In the genomic region with DNA sequence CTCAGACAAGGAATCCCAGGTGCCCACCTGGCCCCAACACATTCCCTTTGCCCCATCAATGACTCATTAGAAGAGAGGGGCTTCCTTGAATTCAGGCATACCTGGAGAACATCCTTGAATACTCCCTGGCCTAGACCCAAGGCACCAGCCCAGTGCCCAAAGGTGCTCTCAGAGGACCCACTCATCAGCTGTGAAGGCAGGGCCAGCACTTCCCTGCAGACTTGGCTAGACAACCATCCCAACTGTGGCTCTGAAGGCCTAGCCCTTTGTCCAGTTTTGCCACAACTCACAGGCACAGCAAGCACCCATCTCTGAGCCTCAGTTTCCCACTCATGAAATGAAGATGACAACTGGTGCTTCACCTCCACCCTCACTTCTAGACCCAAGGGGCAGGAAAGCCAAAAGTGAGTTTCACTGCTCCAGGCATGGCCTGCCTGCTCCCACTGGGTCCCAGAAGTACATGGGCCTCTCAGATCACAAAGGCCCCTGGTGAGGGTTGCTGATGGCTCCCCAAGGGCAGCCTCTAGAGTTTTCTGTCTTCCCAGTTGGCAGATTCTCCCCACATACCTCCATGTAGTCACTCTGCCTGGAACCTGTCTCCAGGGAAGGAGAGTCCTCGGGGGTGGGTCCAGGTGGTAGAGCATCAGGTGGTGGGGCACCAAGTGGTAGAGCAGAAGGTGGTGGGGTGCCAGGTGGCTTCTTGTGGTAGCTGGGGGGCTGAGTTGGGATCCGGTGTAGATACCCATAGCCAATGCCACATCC, we compare ENCODE assay signal across 25 cellular contexts. TPM values are rescaled to one million over a fixed set of nuclear protein-coding genes. Genes with fewer than 3 reads are reported as not detected.
A peak's percentile ranks its signal among the peaks of the same experiment; 100 is the strongest.
DNase-seq lines count a peak whose midpoint lies in the region; ATAC-seq, FAIRE-seq and TF ChIP-seq lines count a peak whose summit lies in the region.
"Had no signal": no experiment of that assay in that cellular context is flagged by ENCODE, and none has a peak within 500 bp of the region (broad histone marks: within the 10 kb centered on the region; RNA-seq: fewer than 3 reads in every experiment).

No MANE protein-coding gene starts in this region.

- CTCF ChIA-PET in CD4-positive, alpha-beta memory T cell (lab: Charles Lee; ENCODE audit: partially characterized antibody): interaction anchor here (1.0 to 14.8 kb wide), 4 partner anchors 16 to 190 kb away, joined by 3 to 170 read pairs (median 4); no protein-coding TSS in a partner anchor
- CTCF ChIA-PET in K562 (lab: Yijun Ruan, JAX; ENCODE audit: low intra/inter-chr PET ratio): interaction anchor here (0.9 kb wide), 2 partner anchors 90 to 187 kb away, joined by 3 to 6 read pairs; no protein-coding TSS in a partner anchor

- H3K27me3 ChIP-seq in CD4-positive, alpha-beta memory T cell (ENCODE audit: insufficient read depth, low read length): no peaks in the 10 kb centered on the region
- no peaks in the 10 kb centered on the region for H3K27me3 ChIP-seq in K562 (ENCODE audit: control insufficient read depth in 2 of 2, insufficient read depth in 2 of 2, low read length in 2 of 2)

- peaks cover 17% of the 10 kb centered on the region for H4K20me1 ChIP-seq in K562 (replicated peaks; ENCODE audit: control insufficient read depth, insufficient read depth, low read length)

- in situ Hi-C loops in K562 (cut with MboI): no loop called here

- ATAC-seq in K562: no peak
- no peak for ATAC-seq in HG03432 (IDR thresholded peaks at IDR 0.05; ENCODE audit: unreplicated experiment)
- ATAC-seq: CD8-positive, alpha-beta T cell had no signal

- DNase-seq in activated T-cell treated with anti-CD3 and anti-CD28 coated beads, Interleukin-2, amount 50 U/mL, for 24 hours: no peak
- no peak for DNase-seq in activated T-cell treated with anti-CD3 and anti-CD28 coated beads, Interleukin-2, amount 50 U/mL, for 1 hour
- no peak for DNase-seq in CD4-positive, alpha-beta memory T cell
- DNase-seq in K562 (ENCODE audit: extremely low read depth in 1 of 4, low spot score in 3 of 4) (no peak), osteocyte (ENCODE audit: extremely low spot score, unreplicated experiment) (peak; percentile 49), GM19240 (ENCODE audit: insufficient read length, low spot score) (no peak), NCI-H128 (lab: John Stamatoyannopoulos, UW; ENCODE audit: unreplicated experiment) (no peak)
- DNase-seq: ACHN; C1 segment of cervical spinal cord; CD8-positive, alpha-beta T cell; COR-L47; DMS153; DMS79 treated with DMSO at 0.1 percent for 48 hours; EL; HCEC 1CT; HFFc6 had no signal

- intact Hi-C loops in CD4-positive, alpha-beta memory T cell (cut with micrococcal nuclease): no loop called here
- intact Hi-C loops in K562 (cut with micrococcal nuclease): loop anchor here (2.0 kb wide), 1 partner anchor 189 kb away; no protein-coding TSS in a partner anchor

- no peak overlapping the region for H2AFZ ChIP-seq in K562 (ENCODE audit: low read depth, low read length)

- no peak overlapping the region for H3K4me3 Mint-ChIP-seq in activated T-cell treated with anti-CD3 and anti-CD28 coated beads, Interleukin-2, amount 50 U/mL, for 24 hours
- no peak overlapping the region for H3K4me3 Mint-ChIP-seq in CD4-positive, alpha-beta memory T cell
- no peak overlapping the region for H3K4me3 Mint-ChIP-seq in osteocyte (ENCODE audit: unreplicated experiment)
- H3K4me3 Mint-ChIP-seq: CD8-positive, alpha-beta T cell; HFFc6 had no signal

- no peak for TF ChIP-seq EP300 in K562 (IDR thresholded peaks at IDR 0.05; ENCODE audit: low read length)

- TF ChIP-seq CTCF in K562 (IDR thresholded peaks at IDR 0.05 in 2 of 3, conservative IDR thresholded peaks at IDR 0.05 in 1 of 3; ENCODE audit: insufficient read depth in 2 of 3, low read depth in 1 of 3, low read length in 3 of 3) (no peak), osteocyte (IDR thresholded peaks at IDR 0.05) (no peak)

- peaks cover 25% of the 10 kb centered on the region for H3K79me2 ChIP-seq in K562 (ENCODE audit: control insufficient read depth, insufficient read depth, low read length)

- FAIRE-seq in K562 (lab: Jason Lieb, UNC): no peak
- FAIRE-seq: D721Med, G401.6, GM12891, GM19239, H1, HepG2, HTR-8/SVneo had no signal

- POLR2A ChIA-PET in CD4-positive, alpha-beta memory T cell (lab: Charles Lee; ENCODE audit: partially characterized antibody): no interaction called here
- POLR2A ChIA-PET in K562 (lab: Yijun Ruan, JAX): no interaction called here

- H3K4me2 ChIP-seq in K562 (ENCODE audit: insufficient read depth, low read length): no peak overlapping the region

- H3K27ac Mint-ChIP-seq in activated T-cell treated with anti-CD3 and anti-CD28 coated beads, Interleukin-2, amount 50 U/mL, for 24 hours: peak overlapping the region; percentile 50
- H3K27ac Mint-ChIP-seq in CD4-positive, alpha-beta memory T cell: peak overlapping the region in 4 of 7 donors; percentile 17 to 75 (median 45)
- no peak overlapping the region for H3K27ac Mint-ChIP-seq in osteocyte (ENCODE audit: unreplicated experiment)
- H3K27ac Mint-ChIP-seq: HFFc6 had no signal

- no peaks in the 10 kb centered on the region for H3K9me3 Mint-ChIP-seq in activated T-cell treated with anti-CD3 and anti-CD28 coated beads, Interleukin-2, amount 50 U/mL, for 24 hours
- H3K9me3 Mint-ChIP-seq in CD4-positive, alpha-beta memory T cell: no peaks in the 10 kb centered on the region
- H3K9me3 Mint-ChIP-seq in osteocyte (ENCODE audit: unreplicated experiment): no peaks in the 10 kb centered on the region
- H3K9me3 Mint-ChIP-seq: CD8-positive, alpha-beta T cell; HFFc6 had no signal

- peaks cover 56% of the 10 kb centered on the region for H3K36me3 Mint-ChIP-seq in activated T-cell treated with anti-CD3 and anti-CD28 coated beads, Interleukin-2, amount 50 U/mL, for 24 hours (ENCODE audit: low read depth)
- H3K36me3 Mint-ChIP-seq in CD4-positive, alpha-beta memory T cell: peaks cover 12 to 55% of the 10 kb centered on the region in 2 donors
- peaks cover 14% of the 10 kb centered on the region for H3K36me3 Mint-ChIP-seq in osteocyte (ENCODE audit: unreplicated experiment)

- H3K9me3 ChIP-seq in CD4-positive, alpha-beta memory T cell (ENCODE audit: control insufficient read depth in 1 of 2, low read length in 2 of 2): no peaks in the 10 kb centered on the region
- no peaks in the 10 kb centered on the region for H3K9me3 ChIP-seq in K562 (replicated peaks; ENCODE audit: control insufficient read depth, insufficient read depth, low read depth, low read length)

- no peak for TF ChIP-seq RAD21 in K562 (CRISPR knock-in tag; conservative IDR thresholded peaks at IDR 0.05 in 1 of 2, IDR thresholded peaks at IDR 0.05 in 1 of 2)

- peaks cover 56% of the 10 kb centered on the region for H3K36me3 ChIP-seq in CD4-positive, alpha-beta memory T cell (ENCODE audit: insufficient read depth, low read length)
- peaks cover 88% of the 10 kb centered on the region for H3K36me3 ChIP-seq in K562 (ENCODE audit: control insufficient read depth, insufficient read depth, low read length)

- H3K4me1 Mint-ChIP-seq in activated T-cell treated with anti-CD3 and anti-CD28 coated beads, Interleukin-2, amount 50 U/mL, for 24 hours (ENCODE audit: low read depth): peaks cover 23% of the 10 kb centered on the region
- H3K4me1 Mint-ChIP-seq in CD4-positive, alpha-beta memory T cell: peaks cover 11 to 44% (median 26%) of the 10 kb centered on the region in 4 donors
- peaks cover 29% of the 10 kb centered on the region for H3K4me1 Mint-ChIP-seq in osteocyte (ENCODE audit: unreplicated experiment)

- peaks cover 4% of the 10 kb centered on the region for H3K9me1 ChIP-seq in K562 (ENCODE audit: control insufficient read depth, insufficient read depth, low read length)

- no peak overlapping the region for H3K4me3 ChIP-seq in CD4-positive, alpha-beta memory T cell (ENCODE audit: low read length in 2 of 2)
- H3K4me3 ChIP-seq in K562: no peak overlapping the region

- H3K27ac ChIP-seq in CD4-positive, alpha-beta memory T cell (ENCODE audit: low read depth, low read length): no peak overlapping the region
- H3K27ac ChIP-seq in K562 (ENCODE audit: extremely low read depth, low read depth, low read length): no peak overlapping the region

- no peak overlapping the region for H3K9ac ChIP-seq in K562 (ENCODE audit: insufficient read depth in 1 of 2, low read depth in 2 of 2, low read length in 2 of 2)

- H3K4me1 ChIP-seq in CD4-positive, alpha-beta memory T cell (ENCODE audit: insufficient read depth, low read length): peaks cover 11% of the 10 kb centered on the region
- H3K4me1 ChIP-seq in K562 (replicated peaks in 1 of 2; ENCODE audit: control insufficient read depth in 2 of 2, insufficient read depth in 2 of 2, low read length in 2 of 2): peaks cover 0 to 20% of the 10 kb centered on the region in 2 experiments; a peak in 2 of 5 replicates

- no peaks in the 10 kb centered on the region for H3K27me3 Mint-ChIP-seq in activated T-cell treated with anti-CD3 and anti-CD28 coated beads, Interleukin-2, amount 50 U/mL, for 24 hours
- no peaks in the 10 kb centered on the region for H3K27me3 Mint-ChIP-seq in CD4-positive, alpha-beta memory T cell
- H3K27me3 Mint-ChIP-seq in osteocyte (ENCODE audit: unreplicated experiment): no peaks in the 10 kb centered on the region

- 79% methylated on average over 2 of the region's 2 CpGs for WGBS in K562 (ENCODE audit: insufficient coverage, low coverage, missing lambda C conversion rate)

- no peak for TF ChIP-seq POLR2A in K562 (conservative IDR thresholded peaks at IDR 0.05)

- BruUV-seq in K562 (replicated peaks; lab: Mats Ljungman, UMichigan): no TSS peak

RNA-seq across cellular contexts. Expression of gene GORASP1, which starts 7.5 kb away (rescaled TPM):
- 10 to 100 TPM; 57.1 to 58.4 TPM for total RNA-seq in CD4-positive, alpha-beta memory T cell
- polyA plus RNA-seq in CD4-positive, alpha-beta memory T cell: 10 to 100 TPM; 21.5 to 22.1 TPM
- 170 and 347 TPM in 2 replicates for total RNA-seq in K562 (2011; cell fraction: chromatin; rRNA removed; ENCODE audit: low replicate concordance)
- total RNA-seq in K562 (2011; cell fraction: nucleolus; rRNA removed): 220 and 236 TPM in 2 replicates
- total RNA-seq in K562 (2011; cell fraction: nucleoplasm; rRNA removed): 186 and 187 TPM in 2 replicates
- total RNA-seq in K562 (2014; rRNA removed): 67.6 and 83.5 TPM in 2 replicates
- 39.7 and 46.8 TPM in 2 replicates for total RNA-seq in K562 (2014; rRNA removed; fragmentation: Illumina TruSeq; extraction: Trizol)
- total RNA-seq in K562 (2015; rRNA removed; fragmentation: Illumina TruSeq; extraction: Trizol): 65.3 and 67.6 TPM in 2 replicates
- 80.7 and 81.2 TPM in 2 replicates for total RNA-seq in K562 (2021)
- 87.9 and 116 TPM in 2 replicates for polyA plus RNA-seq in K562 (2011; rRNA removed)
- polyA plus RNA-seq in K562 (2011; cell fraction: cytosol; rRNA removed): 88.5 and 108 TPM in 2 replicates
- polyA plus RNA-seq in K562 (2011; cell fraction: nucleus; rRNA removed): 454 and 537 TPM in 2 replicates
- polyA plus RNA-seq in K562 (2012): 72.8 and 104 TPM in 2 replicates
- polyA plus RNA-seq in K562 (2014; fragmentation: Illumina TruSeq; extraction: Trizol): 71.3 and 81.3 TPM in 2 replicates
- polyA plus RNA-seq in K562 (2014; fragmentation: Nextera tagmentation; extraction: Ambion mirVana): 10 to 100 TPM in 1 of 2 experiments, 1 to 10 TPM in 1; 8.4 to 14.0 TPM
- polyA plus RNA-seq in K562 (2014; rRNA removed): 75.3 and 82.3 TPM in 2 replicates
- polyA minus RNA-seq in K562 (2011; rRNA and poly(A)+ RNA removed): 48.5 and 49.2 TPM in 2 replicates
- 42.4 and 49.5 TPM in 2 replicates for polyA minus RNA-seq in K562 (2011; cell fraction: cytosol; rRNA and poly(A)+ RNA removed)
- 120 and 149 TPM in 2 replicates for polyA minus RNA-seq in K562 (2011; cell fraction: nucleus; rRNA and poly(A)+ RNA removed)
- 54.3 and 62.1 TPM in 2 replicates for total RNA-seq in osteocyte

RNA-seq across cellular contexts. Expression of gene TTC21A, which starts 7.6 kb away (rescaled TPM):
- total RNA-seq in CD4-positive, alpha-beta memory T cell: 1 to 10 TPM; 3.0 to 3.9 TPM
- polyA plus RNA-seq in CD4-positive, alpha-beta memory T cell: 1 to 10 TPM in 1 of 2 donors, not detected in 1; 1.1 TPM
- total RNA-seq in K562 (2011; cell fraction: chromatin; rRNA removed; ENCODE audit: low replicate concordance): 7.6 and 12.4 TPM in 2 replicates
- total RNA-seq in K562 (2011; cell fraction: nucleolus; rRNA removed): 5.8 and 6.7 TPM in 2 replicates
- total RNA-seq in K562 (2011; cell fraction: nucleoplasm; rRNA removed): 5.1 and 8.2 TPM in 2 replicates
- total RNA-seq in K562 (2014; rRNA removed) (0.36 and 0.37 TPM in 2 replicates), K562 (2014; rRNA removed; fragmentation: Illumina TruSeq; extraction: Trizol) (0.32 and 0.47 TPM in 2 replicates), K562 (2015; rRNA removed; fragmentation: Illumina TruSeq; extraction: Trizol) (0.83 and 1.2 TPM in 2 replicates), K562 (2021) (1.4 and 1.7 TPM in 2 replicates), osteocyte (8.7 and 10.3 TPM in 2 replicates)
- polyA plus RNA-seq in K562 (2011; rRNA removed) (0.84 and 1.1 TPM in 2 replicates), K562 (2014; fragmentation: Illumina TruSeq; extraction: Trizol) (0.70 and 0.94 TPM in 2 replicates), K562 (2014; fragmentation: Nextera tagmentation; extraction: Ambion mirVana) (under 1 TPM; 0.22 to 0.35 TPM), K562 (2014; rRNA removed) (0.93 and 1.4 TPM in 2 replicates)
- 0.66 and 1.1 TPM in 2 replicates for polyA plus RNA-seq in K562 (2011; cell fraction: cytosol; rRNA removed)
- polyA plus RNA-seq in K562 (2011; cell fraction: nucleus; rRNA removed): 5.1 and 6.7 TPM in 2 replicates
- 1.3 and 2.7 TPM in 2 replicates for polyA plus RNA-seq in K562 (2012)
- polyA minus RNA-seq in K562 (2011; rRNA and poly(A)+ RNA removed): 1.3 and 2.1 TPM in 2 replicates
- polyA minus RNA-seq in K562 (2011; cell fraction: cytosol; rRNA and poly(A)+ RNA removed): 0.67 TPM in 1 of 2 replicates, not detected in the other
- polyA minus RNA-seq in K562 (2011; cell fraction: nucleus; rRNA and poly(A)+ RNA removed): 3.5 and 4.1 TPM in 2 replicates

RNA-seq across cellular contexts. Expression of gene WDR48, which starts 48.1 kb away (rescaled TPM):
- 10 to 100 TPM; 59.4 to 69.8 TPM for total RNA-seq in CD4-positive, alpha-beta memory T cell
- 10 to 100 TPM; 32.6 to 48.1 TPM for polyA plus RNA-seq in CD4-positive, alpha-beta memory T cell
- 31.6 and 76.0 TPM in 2 replicates for total RNA-seq in K562 (2011; cell fraction: chromatin; rRNA removed; ENCODE audit: low replicate concordance)
- 13.0 and 16.8 TPM in 2 replicates for total RNA-seq in K562 (2011; cell fraction: nucleolus; rRNA removed)
- total RNA-seq in K562 (2011; cell fraction: nucleoplasm; rRNA removed): 28.7 and 37.4 TPM in 2 replicates
- total RNA-seq in K562 (2014; rRNA removed) (22.1 and 26.6 TPM in 2 replicates), K562 (2014; rRNA removed; fragmentation: Illumina TruSeq; extraction: Trizol) (48.0 and 58.8 TPM in 2 replicates), K562 (2015; rRNA removed; fragmentation: Illumina TruSeq; extraction: Trizol) (34.4 and 38.1 TPM in 2 replicates), K562 (2021) (45.7 and 48.5 TPM in 2 replicates), osteocyte (44.5 and 45.4 TPM in 2 replicates)
- polyA plus RNA-seq in K562 (2011; rRNA removed) (51.8 and 70.6 TPM in 2 replicates), K562 (2014; fragmentation: Illumina TruSeq; extraction: Trizol) (44.1 and 49.9 TPM in 2 replicates), K562 (2014; fragmentation: Nextera tagmentation; extraction: Ambion mirVana) (10 to 100 TPM; 27.0 to 49.2 TPM), K562 (2014; rRNA removed) (31.1 and 31.2 TPM in 2 replicates)
- 14.0 and 23.7 TPM in 2 replicates for polyA plus RNA-seq in K562 (2011; cell fraction: cytosol; rRNA removed)
- polyA plus RNA-seq in K562 (2011; cell fraction: nucleus; rRNA removed): 35.7 and 44.4 TPM in 2 replicates
- polyA plus RNA-seq in K562 (2012): 34.3 and 41.0 TPM in 2 replicates
- polyA minus RNA-seq in K562 (2011; rRNA and poly(A)+ RNA removed): 113 and 118 TPM in 2 replicates
- polyA minus RNA-seq in K562 (2011; cell fraction: cytosol; rRNA and poly(A)+ RNA removed): 20.6 and 39.8 TPM in 2 replicates
- 30.3 and 38.9 TPM in 2 replicates for polyA minus RNA-seq in K562 (2011; cell fraction: nucleus; rRNA and poly(A)+ RNA removed)

RNA-seq across cellular contexts. Expression of gene SCN11A, which starts 48.2 kb away (rescaled TPM):
- total RNA-seq in CD4-positive, alpha-beta memory T cell: under 1 TPM; 0.08 to 0.15 TPM
- not detected for polyA plus RNA-seq in CD4-positive, alpha-beta memory T cell
- total RNA-seq in K562 (2011; cell fraction: chromatin; rRNA removed; ENCODE audit: low replicate concordance): 0.07 TPM in 1 of 2 replicates, not detected in the other
- total RNA-seq in K562 (2011; cell fraction: nucleolus; rRNA removed): not detected in 2 replicates
- not detected in 2 replicates for total RNA-seq in K562 (2011; cell fraction: nucleoplasm; rRNA removed)
- total RNA-seq in K562 (2014; rRNA removed) (0.05 TPM in 1 of 2 replicates, not detected in the other), K562 (2014; rRNA removed; fragmentation: Illumina TruSeq; extraction: Trizol) (0.03 TPM in 1 of 2 replicates, not detected in the other), K562 (2015; rRNA removed; fragmentation: Illumina TruSeq; extraction: Trizol) (0.04 TPM in 2 replicates), K562 (2021) (not detected in 2 replicates), osteocyte (0.08 and 0.18 TPM in 2 replicates)
- polyA plus RNA-seq in K562 (2011; rRNA removed) (0.01 TPM in 1 of 2 replicates, not detected in the other), K562 (2014; fragmentation: Illumina TruSeq; extraction: Trizol) (not detected in 2 replicates), K562 (2014; fragmentation: Nextera tagmentation; extraction: Ambion mirVana) (not detected), K562 (2014; rRNA removed) (not detected in 2 replicates)
- 0.01 TPM in 2 replicates for polyA plus RNA-seq in K562 (2011; cell fraction: cytosol; rRNA removed)
- 0.03 and 0.06 TPM in 2 replicates for polyA plus RNA-seq in K562 (2011; cell fraction: nucleus; rRNA removed)
- 0.01 and 0.04 TPM in 2 replicates for polyA plus RNA-seq in K562 (2012)
- polyA minus RNA-seq in K562 (2011; rRNA and poly(A)+ RNA removed): not detected in 2 replicates
- not detected in 2 replicates for polyA minus RNA-seq in K562 (2011; cell fraction: cytosol; rRNA and poly(A)+ RNA removed)
- not detected in 2 replicates for polyA minus RNA-seq in K562 (2011; cell fraction: nucleus; rRNA and poly(A)+ RNA removed)
- total RNA-seq: A172, HFFc6 had no signal

RNA-seq across cellular contexts. Expression of gene CSRNP1, which starts 53.5 kb away (rescaled TPM):
- total RNA-seq in CD4-positive, alpha-beta memory T cell: 10 to 100 TPM; 14.9 to 15.3 TPM
- 10 to 100 TPM; 22.5 to 89.7 TPM for polyA plus RNA-seq in CD4-positive, alpha-beta memory T cell
- total RNA-seq in K562 (2011; cell fraction: chromatin; rRNA removed; ENCODE audit: low replicate concordance): 18.4 and 48.8 TPM in 2 replicates
- total RNA-seq in K562 (2011; cell fraction: nucleolus; rRNA removed): 34.9 and 41.4 TPM in 2 replicates
- total RNA-seq in K562 (2011; cell fraction: nucleoplasm; rRNA removed): 17.7 and 23.9 TPM in 2 replicates
- total RNA-seq in K562 (2014; rRNA removed) (16.8 and 23.2 TPM in 2 replicates), K562 (2014; rRNA removed; fragmentation: Illumina TruSeq; extraction: Trizol) (5.6 and 7.9 TPM in 2 replicates), K562 (2015; rRNA removed; fragmentation: Illumina TruSeq; extraction: Trizol) (9.2 and 9.8 TPM in 2 replicates), K562 (2021) (18.1 and 18.9 TPM in 2 replicates), osteocyte (12.8 and 15.1 TPM in 2 replicates)
- polyA plus RNA-seq in K562 (2011; rRNA removed) (14.2 and 14.5 TPM in 2 replicates), K562 (2014; fragmentation: Illumina TruSeq; extraction: Trizol) (12.7 and 13.3 TPM in 2 replicates), K562 (2014; fragmentation: Nextera tagmentation; extraction: Ambion mirVana) (under 1 TPM; 0.72 to 0.89 TPM), K562 (2014; rRNA removed) (10.9 and 11.4 TPM in 2 replicates)
- 16.4 and 30.7 TPM in 2 replicates for polyA plus RNA-seq in K562 (2011; cell fraction: cytosol; rRNA removed)
- polyA plus RNA-seq in K562 (2011; cell fraction: nucleus; rRNA removed): 25.6 and 46.6 TPM in 2 replicates
- 16.6 and 24.6 TPM in 2 replicates for polyA plus RNA-seq in K562 (2012)
- 14.7 and 23.4 TPM in 2 replicates for polyA minus RNA-seq in K562 (2011; rRNA and poly(A)+ RNA removed)
- polyA minus RNA-seq in K562 (2011; cell fraction: cytosol; rRNA and poly(A)+ RNA removed): 13.8 and 19.9 TPM in 2 replicates
- polyA minus RNA-seq in K562 (2011; cell fraction: nucleus; rRNA and poly(A)+ RNA removed): 21.9 and 22.3 TPM in 2 replicates
